1 cellular context compared by ENCODE assay signal in the genomic region with DNA sequence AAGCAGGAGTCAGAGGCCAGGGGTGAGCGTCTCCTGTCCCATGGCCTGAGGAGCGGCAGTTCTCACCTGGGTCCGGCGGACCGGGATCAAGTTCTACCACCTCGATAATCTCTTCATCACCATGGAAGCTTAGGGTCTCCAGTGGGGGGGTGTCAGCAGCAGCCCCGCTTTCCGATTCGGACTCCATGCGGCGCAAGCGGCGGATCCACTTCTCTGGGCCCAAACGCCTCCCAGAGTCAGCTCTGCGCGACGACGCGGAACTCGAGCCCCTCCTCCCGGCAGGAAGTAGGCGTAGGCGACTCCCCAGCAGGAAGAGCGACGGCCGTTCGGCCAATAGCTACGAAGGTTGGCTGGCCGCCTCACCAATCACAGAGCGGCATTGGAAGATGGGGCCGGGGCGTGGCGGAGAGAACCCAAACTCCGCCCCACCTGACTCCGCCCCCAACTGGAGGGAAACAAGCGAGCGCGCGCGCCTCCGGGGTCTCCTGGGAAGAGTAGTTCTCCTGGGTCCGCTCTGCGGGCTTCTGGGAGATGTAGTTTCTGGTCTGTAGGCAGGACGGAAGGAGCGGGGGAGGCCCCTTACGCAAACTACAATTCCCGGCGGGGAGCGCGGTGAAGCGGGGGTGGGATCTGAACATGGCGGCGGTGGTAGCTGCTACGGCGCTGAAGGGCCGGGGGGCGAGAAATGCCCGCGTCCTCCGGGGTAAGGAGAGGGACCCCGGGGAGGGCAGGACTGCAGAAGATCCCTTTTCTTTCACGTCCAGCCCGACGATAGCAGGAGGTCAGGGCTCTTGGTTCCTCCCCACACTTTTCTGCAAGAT.
A peak's percentile ranks its signal among the peaks of the same experiment; 100 is the strongest.
TF ChIP-seq lines count a peak whose summit lies in the region.

A gene with protein sequence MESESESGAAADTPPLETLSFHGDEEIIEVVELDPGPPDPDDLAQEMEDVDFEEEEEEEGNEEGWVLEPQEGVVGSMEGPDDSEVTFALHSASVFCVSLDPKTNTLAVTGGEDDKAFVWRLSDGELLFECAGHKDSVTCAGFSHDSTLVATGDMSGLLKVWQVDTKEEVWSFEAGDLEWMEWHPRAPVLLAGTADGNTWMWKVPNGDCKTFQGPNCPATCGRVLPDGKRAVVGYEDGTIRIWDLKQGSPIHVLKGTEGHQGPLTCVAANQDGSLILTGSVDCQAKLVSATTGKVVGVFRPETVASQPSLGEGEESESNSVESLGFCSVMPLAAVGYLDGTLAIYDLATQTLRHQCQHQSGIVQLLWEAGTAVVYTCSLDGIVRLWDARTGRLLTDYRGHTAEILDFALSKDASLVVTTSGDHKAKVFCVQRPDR (minus strand): TSS at position 238 of the 821 bp plus-strand sequence. CDS start 51 bp downstream, at position 187.
A gene with protein sequence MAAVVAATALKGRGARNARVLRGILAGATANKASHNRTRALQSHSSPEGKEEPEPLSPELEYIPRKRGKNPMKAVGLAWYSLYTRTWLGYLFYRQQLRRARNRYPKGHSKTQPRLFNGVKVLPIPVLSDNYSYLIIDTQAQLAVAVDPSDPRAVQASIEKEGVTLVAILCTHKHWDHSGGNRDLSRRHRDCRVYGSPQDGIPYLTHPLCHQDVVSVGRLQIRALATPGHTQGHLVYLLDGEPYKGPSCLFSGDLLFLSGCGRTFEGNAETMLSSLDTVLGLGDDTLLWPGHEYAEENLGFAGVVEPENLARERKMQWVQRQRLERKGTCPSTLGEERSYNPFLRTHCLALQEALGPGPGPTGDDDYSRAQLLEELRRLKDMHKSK (plus strand): TSS at position 620 of the 821 bp plus-strand sequence. CDS start 17 bp downstream, at position 637.

TF ChIP-seq in K562, 482 proteins besides CTCF, POLR2A, EP300 and RAD21 (continued from another document and continues in another):
- TF ChIP-seq, protein P1, sequence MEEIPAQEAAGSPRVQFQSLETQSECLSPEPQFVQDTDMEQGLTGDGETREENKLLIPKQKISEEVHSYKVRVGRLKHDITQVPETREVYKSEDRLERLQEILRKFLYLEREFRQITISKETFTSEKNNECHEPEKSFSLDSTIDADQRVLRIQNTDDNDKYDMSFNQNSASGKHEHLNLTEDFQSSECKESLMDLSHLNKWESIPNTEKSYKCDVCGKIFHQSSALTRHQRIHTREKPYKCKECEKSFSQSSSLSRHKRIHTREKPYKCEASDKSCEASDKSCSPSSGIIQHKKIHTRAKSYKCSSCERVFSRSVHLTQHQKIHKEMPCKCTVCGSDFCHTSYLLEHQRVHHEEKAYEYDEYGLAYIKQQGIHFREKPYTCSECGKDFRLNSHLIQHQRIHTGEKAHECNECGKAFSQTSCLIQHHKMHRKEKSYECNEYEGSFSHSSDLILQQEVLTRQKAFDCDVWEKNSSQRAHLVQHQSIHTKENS (CRISPR knock-in tag; IDR thresholded peaks at IDR 0.05): no peak
- TF ChIP-seq, protein P2, sequence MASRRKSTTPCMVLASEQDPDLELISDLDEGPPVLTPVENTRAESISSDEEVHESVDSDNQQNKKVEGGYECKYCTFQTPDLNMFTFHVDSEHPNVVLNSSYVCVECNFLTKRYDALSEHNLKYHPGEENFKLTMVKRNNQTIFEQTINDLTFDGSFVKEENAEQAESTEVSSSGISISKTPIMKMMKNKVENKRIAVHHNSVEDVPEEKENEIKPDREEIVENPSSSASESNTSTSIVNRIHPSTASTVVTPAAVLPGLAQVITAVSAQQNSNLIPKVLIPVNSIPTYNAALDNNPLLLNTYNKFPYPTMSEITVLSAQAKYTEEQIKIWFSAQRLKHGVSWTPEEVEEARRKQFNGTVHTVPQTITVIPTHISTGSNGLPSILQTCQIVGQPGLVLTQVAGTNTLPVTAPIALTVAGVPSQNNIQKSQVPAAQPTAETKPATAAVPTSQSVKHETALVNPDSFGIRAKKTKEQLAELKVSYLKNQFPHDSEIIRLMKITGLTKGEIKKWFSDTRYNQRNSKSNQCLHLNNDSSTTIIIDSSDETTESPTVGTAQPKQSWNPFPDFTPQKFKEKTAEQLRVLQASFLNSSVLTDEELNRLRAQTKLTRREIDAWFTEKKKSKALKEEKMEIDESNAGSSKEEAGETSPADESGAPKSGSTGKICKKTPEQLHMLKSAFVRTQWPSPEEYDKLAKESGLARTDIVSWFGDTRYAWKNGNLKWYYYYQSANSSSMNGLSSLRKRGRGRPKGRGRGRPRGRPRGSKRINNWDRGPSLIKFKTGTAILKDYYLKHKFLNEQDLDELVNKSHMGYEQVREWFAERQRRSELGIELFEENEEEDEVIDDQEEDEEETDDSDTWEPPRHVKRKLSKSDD (conservative IDR thresholded peaks at IDR 0.05; ENCODE audit: low read length): no peak
- TF ChIP-seq SOX6 (IDR thresholded peaks at IDR 0.05): no peak
- TF ChIP-seq NCOA4 (IDR thresholded peaks at IDR 0.05; ENCODE audit: partially characterized antibody): no peak
- TF ChIP-seq TBP (optimal IDR thresholded peaks at IDR 0.05; ENCODE audit: low read depth, low read length): no peak
- TF ChIP-seq, protein P3, sequence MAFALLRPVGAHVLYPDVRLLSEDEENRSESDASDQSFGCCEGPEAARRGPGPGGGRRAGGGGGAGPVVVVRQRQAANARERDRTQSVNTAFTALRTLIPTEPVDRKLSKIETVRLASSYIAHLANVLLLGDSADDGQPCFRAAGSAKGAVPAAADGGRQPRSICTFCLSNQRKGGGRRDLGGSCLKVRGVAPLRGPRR (CRISPR knock-in tag; IDR thresholded peaks at IDR 0.05): no peak
- TF ChIP-seq NFIC (IDR thresholded peaks at IDR 0.05): peak; percentile 53
- no peak for TF ChIP-seq MCM2 (IDR thresholded peaks at IDR 0.05; ENCODE audit: low read depth)
- no peak for TF ChIP-seq TEAD2 (tag; IDR thresholded peaks at IDR 0.05)
- no peak for TF ChIP-seq HSF4 (CRISPR knock-in tag; IDR thresholded peaks at IDR 0.05; ENCODE audit: borderline replicate concordance)
- TF ChIP-seq CXXC5 (CRISPR knock-in tag; IDR thresholded peaks at IDR 0.05): peak; percentile 80
- no peak for TF ChIP-seq RFX5 (IDR thresholded peaks at IDR 0.05; ENCODE audit: low read depth, low read length)
- no peak for TF ChIP-seq HEY1 (CRISPR knock-in tag; IDR thresholded peaks at IDR 0.05; ENCODE audit: borderline replicate concordance)
- TF ChIP-seq, protein P4, sequence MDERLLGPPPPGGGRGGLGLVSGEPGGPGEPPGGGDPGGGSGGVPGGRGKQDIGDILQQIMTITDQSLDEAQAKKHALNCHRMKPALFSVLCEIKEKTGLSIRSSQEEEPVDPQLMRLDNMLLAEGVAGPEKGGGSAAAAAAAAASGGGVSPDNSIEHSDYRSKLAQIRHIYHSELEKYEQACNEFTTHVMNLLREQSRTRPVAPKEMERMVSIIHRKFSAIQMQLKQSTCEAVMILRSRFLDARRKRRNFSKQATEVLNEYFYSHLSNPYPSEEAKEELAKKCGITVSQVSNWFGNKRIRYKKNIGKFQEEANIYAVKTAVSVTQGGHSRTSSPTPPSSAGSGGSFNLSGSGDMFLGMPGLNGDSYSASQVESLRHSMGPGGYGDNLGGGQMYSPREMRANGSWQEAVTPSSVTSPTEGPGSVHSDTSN (CRISPR knock-in tag; IDR thresholded peaks at IDR 0.05; ENCODE audit: low read depth): peak; percentile 80
- TF ChIP-seq, protein P4 (tag; conservative IDR thresholded peaks at IDR 0.05; ENCODE audit: low read depth): peak; percentile 98
- TF ChIP-seq RFX1 (IDR thresholded peaks at IDR 0.05): no peak
- TF ChIP-seq, protein P5, sequence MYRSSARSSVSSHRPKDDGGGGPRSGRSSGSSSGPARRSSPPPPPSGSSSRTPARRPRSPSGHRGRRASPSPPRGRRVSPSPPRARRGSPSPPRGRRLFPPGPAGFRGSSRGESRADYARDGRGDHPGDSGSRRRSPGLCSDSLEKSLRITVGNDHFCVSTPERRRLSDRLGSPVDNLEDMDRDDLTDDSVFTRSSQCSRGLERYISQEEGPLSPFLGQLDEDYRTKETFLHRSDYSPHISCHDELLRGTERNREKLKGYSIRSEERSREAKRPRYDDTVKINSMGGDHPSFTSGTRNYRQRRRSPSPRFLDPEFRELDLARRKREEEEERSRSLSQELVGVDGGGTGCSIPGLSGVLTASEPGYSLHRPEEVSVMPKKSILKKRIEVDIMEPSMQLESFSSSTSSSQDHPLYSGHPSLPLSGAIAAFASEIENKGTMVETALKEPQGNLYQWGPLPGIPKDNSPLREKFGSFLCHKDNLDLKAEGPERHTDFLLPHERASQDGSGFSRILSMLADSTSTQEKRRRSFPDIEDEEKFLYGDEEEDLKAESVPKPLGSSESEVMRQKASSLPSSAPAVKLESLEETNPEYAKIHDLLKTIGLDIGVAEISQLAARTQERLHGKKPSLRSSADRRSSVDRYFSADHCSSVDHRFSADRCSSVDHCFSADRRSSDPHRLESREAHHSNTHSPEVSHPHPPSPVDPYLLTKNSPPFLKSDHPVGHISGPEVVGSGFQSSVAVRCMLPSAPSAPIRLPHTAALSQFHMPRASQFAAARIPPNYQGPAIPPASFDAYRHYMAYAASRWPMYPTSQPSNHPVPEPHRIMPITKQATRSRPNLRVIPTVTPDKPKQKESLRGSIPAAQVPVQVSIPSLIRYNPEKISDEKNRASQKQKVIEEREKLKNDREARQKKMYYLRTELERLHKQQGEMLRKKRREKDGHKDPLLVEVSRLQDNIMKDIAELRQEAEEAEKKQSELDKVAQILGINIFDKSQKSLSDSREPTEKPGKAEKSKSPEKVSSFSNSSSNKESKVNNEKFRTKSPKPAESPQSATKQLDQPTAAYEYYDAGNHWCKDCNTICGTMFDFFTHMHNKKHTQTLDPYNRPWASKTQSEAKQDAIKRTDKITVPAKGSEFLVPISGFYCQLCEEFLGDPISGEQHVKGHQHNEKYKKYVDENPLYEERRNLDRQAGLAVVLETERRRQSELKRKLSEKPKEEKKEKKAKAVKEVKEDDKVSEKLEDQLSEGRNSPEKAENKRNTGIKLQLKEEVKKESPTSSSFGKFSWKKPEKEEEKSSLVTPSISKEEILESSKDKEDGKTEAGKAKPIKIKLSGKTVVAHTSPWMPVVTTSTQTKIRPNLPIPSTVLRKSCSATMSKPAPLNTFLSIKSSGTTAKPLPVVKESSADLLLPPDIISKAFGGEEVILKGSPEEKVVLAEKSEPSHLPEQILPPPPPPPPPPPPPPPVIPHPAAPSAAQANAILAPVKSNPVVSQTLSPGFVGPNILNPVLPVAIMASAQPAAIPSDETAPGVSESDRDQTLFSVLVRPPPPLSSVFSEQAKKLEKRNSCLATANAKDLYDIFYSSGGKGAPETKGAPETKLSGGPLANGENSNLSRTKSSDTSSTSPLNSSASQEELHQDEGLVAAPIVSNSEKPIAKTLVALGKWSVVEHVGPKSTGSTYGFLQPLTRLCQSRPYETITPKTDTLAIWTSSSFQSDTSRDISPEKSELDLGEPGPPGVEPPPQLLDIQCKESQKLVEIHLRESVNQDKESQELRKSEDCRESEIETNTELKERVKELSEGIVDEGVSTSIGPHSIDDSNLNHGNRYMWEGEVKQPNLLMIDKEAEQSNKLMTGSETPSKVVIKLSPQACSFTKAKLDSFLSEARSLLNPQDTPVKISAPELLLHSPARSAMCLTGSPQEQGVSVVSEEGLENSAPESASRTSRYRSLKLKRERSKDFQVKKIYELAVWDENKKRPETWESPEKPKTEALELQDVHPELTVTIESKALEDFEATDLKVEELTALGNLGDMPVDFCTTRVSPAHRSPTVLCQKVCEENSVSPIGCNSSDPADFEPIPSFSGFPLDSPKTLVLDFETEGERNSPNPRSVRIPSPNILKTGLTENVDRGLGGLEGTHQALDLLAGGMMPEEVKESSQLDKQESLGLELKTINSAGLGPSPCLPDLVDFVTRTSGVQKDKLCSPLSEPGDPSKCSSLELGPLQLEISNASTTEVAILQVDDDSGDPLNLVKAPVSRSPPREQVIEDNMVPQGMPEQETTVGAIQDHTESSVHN (IDR thresholded peaks at IDR 0.05; ENCODE audit: borderline replicate concordance in 1 of 2, low read depth in 1 of 2): no peak
- TF ChIP-seq MAZ (CRISPR knock-in tag; conservative IDR thresholded peaks at IDR 0.05 in 1 of 2, IDR thresholded peaks at IDR 0.05 in 1 of 2): peak in 1 of 2 experiments; percentile 83; a peak in 2 of 4 replicates
- TF ChIP-seq SAFB (IDR thresholded peaks at IDR 0.05; ENCODE audit: borderline replicate concordance, low read depth, low read length): no peak
- no peak for TF ChIP-seq NR2C1 (IDR thresholded peaks at IDR 0.05)
- peak; percentile 85 for TF ChIP-seq NR2C1 (tag; IDR thresholded peaks at IDR 0.05)
- no peak; the same call in 1 of the 2 replicates for TF ChIP-seq SREBF1 (IDR thresholded peaks at IDR 0.05; ENCODE audit: borderline replicate concordance, low read depth, low read length)
- TF ChIP-seq, protein P6, sequence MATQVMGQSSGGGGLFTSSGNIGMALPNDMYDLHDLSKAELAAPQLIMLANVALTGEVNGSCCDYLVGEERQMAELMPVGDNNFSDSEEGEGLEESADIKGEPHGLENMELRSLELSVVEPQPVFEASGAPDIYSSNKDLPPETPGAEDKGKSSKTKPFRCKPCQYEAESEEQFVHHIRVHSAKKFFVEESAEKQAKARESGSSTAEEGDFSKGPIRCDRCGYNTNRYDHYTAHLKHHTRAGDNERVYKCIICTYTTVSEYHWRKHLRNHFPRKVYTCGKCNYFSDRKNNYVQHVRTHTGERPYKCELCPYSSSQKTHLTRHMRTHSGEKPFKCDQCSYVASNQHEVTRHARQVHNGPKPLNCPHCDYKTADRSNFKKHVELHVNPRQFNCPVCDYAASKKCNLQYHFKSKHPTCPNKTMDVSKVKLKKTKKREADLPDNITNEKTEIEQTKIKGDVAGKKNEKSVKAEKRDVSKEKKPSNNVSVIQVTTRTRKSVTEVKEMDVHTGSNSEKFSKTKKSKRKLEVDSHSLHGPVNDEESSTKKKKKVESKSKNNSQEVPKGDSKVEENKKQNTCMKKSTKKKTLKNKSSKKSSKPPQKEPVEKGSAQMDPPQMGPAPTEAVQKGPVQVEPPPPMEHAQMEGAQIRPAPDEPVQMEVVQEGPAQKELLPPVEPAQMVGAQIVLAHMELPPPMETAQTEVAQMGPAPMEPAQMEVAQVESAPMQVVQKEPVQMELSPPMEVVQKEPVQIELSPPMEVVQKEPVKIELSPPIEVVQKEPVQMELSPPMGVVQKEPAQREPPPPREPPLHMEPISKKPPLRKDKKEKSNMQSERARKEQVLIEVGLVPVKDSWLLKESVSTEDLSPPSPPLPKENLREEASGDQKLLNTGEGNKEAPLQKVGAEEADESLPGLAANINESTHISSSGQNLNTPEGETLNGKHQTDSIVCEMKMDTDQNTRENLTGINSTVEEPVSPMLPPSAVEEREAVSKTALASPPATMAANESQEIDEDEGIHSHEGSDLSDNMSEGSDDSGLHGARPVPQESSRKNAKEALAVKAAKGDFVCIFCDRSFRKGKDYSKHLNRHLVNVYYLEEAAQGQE (CRISPR knock-in tag; IDR thresholded peaks at IDR 0.05; ENCODE audit: low read depth): no peak
- TF ChIP-seq TGIF2 (CRISPR knock-in tag; IDR thresholded peaks at IDR 0.05): no peak
- no peak for TF ChIP-seq SMARCB1 (IDR thresholded peaks at IDR 0.05; ENCODE audit: insufficient read length, low read depth)
